In genomic region chr5:95786821-95787408, GRCh38 we compare ENCODE assay signal across 34 cellular contexts. TPM values are rescaled to one million over a fixed set of nuclear protein-coding genes. Genes with fewer than 3 reads are reported as not detected.
DNase-seq lines count a peak whose midpoint lies in the region; ATAC-seq, FAIRE-seq and TF ChIP-seq lines count a peak whose summit lies in the region.
"Had no signal": no experiment of that assay in that cellular context is flagged by ENCODE, and none has a peak within 500 bp of the region (broad histone marks: within the 10 kb centered on the region; RNA-seq: fewer than 3 reads in every experiment).

No MANE protein-coding gene starts in this region.

- H3K27ac ChIP-seq in left ventricle myocardium inferior (replicated peaks): peak overlapping the region; percentile 21
- H3K27ac ChIP-seq in astrocyte (ENCODE audit: low read depth, low read length): no peak overlapping the region
- no peak overlapping the region for H3K27ac ChIP-seq in upper lobe of right lung
- H3K27ac ChIP-seq: coronary artery, Peyer's patch, stomach, tibial nerve had no signal

- no peak overlapping the region for H3K4me3 Mint-ChIP-seq in astrocyte (ENCODE audit: unreplicated experiment)
- H3K4me3 Mint-ChIP-seq: activated CD4-positive, alpha-beta memory T cell treated with anti-CD3 and anti-CD28 coated beads for 36 hours; activated naive CD4-positive, alpha-beta T cell treated with anti-CD3 and anti-CD28 coated beads for 36 hours; activated T-helper 1 cell treated with anti-CD3 and anti-CD28 coated beads, Interleukin-12 subunit alpha, Interleukin-12 subunit beta, Interleukin-2, Interleukin-4 antibody, amounts not matched to agents 30 ng/mL and 10 ng/mL and 1 ng/mL, durations not matched to agents 14 hours and 24 hours and 36 hours; effector memory CD8-positive, alpha-beta T cell; IgD-negative memory B cell; natural killer cell treated with Interleukin-12 subunit alpha and Interleukin-12 subunit beta and Interleukin-15 and Interleukin-18, amount 100 ng/mL, for 72 hours; T-cell had no signal

- no peaks in the 10 kb centered on the region for H4K20me1 ChIP-seq in astrocyte (ENCODE audit: insufficient read depth, low read length)

- TF ChIP-seq CTCF in left ventricle myocardium inferior (IDR thresholded peaks at IDR 0.05; ENCODE audit: borderline replicate concordance) (no peak), astrocyte (IDR thresholded peaks at IDR 0.05; ENCODE audit: insufficient read depth, low read depth, low read length) (no peak), fibroblast of villous mesenchyme (IDR thresholded peaks at IDR 0.05; ENCODE audit: insufficient read depth, low read depth, low read length) (no peak), upper lobe of right lung (IDR thresholded peaks at IDR 0.05) (no peak)

- H3K4me3 ChIP-seq in left ventricle myocardium inferior: no peak overlapping the region
- H3K4me3 ChIP-seq in astrocyte (ENCODE audit: insufficient read depth, low read depth, low read length): no peak overlapping the region
- no peak overlapping the region for H3K4me3 ChIP-seq in fibroblast of villous mesenchyme (ENCODE audit: low read depth, low read length)
- H3K4me3 ChIP-seq in upper lobe of right lung: no peak overlapping the region
- H3K4me3 ChIP-seq: coronary artery, Peyer's patch, stomach, tibial nerve had no signal

- H3K4me1 ChIP-seq in left ventricle myocardium inferior: peaks cover 40% of the 10 kb centered on the region
- H3K4me1 ChIP-seq in astrocyte (ENCODE audit: insufficient read depth, low read length): no peaks in the 10 kb centered on the region
- no peaks in the 10 kb centered on the region for H3K4me1 ChIP-seq in upper lobe of right lung
- H3K4me1 ChIP-seq: tibial nerve had no signal

- peaks cover 7% of the 10 kb centered on the region for H3K4me1 Mint-ChIP-seq in astrocyte (ENCODE audit: low read depth, unreplicated experiment)

- DNase-seq in left ventricle myocardium inferior: no peak
- no peak for DNase-seq in Right ventricle myocardium superior
- DNase-seq in astrocyte (ENCODE audit: low read depth): no peak
- peak; percentile 68 for DNase-seq in fibroblast of villous mesenchyme (ENCODE audit: low read depth)
- no peak for DNase-seq in upper lobe of right lung
- DNase-seq in superior temporal gyrus (ENCODE audit: extremely low spot score): no peak
- DNase-seq in pons (ENCODE audit: low spot score): no peak
- DNase-seq: activated CD4-positive, alpha-beta memory T cell treated with anti-CD3 and anti-CD28 coated beads for 36 hours; activated CD4-positive, CD25-positive, alpha-beta regulatory T cell treated with anti-CD3 and anti-CD28 coated beads, Interleukin-2, amount 50 U/mL, for 72 hours; activated CD8-positive, alpha-beta memory T cell treated with anti-CD3 and anti-CD28 coated beads, Interleukin-2, amount 50 U/mL, for 4 hours; activated naive CD4-positive, alpha-beta T cell treated with anti-CD3 and anti-CD28 coated beads for 36 hours; amygdala; effector memory CD8-positive, alpha-beta T cell; NCI-H1092 treated with DMSO at 0.1 percent for 48 hours; NCI-H1930; NCI-H526 treated with DMSO at 0.1 percent for 48 hours; Peyer's patch; retina; SIG-M5; small intestine; stimulated activated CD4-positive, alpha-beta T cell treated with anti-CD3 and anti-CD28 coated beads, Interleukin-1b, Interleukin-23, amount 100 ng/mL, for 48 hours; stimulated activated CD8-positive, alpha-beta memory T cell treated with anti-CD3 and anti-CD28 coated beads, Interleukin-4, amount 100 ng/mL, for 48 hours; stomach; T-cell had no signal

- peaks cover 25% of the 10 kb centered on the region for H3K36me3 Mint-ChIP-seq in astrocyte (ENCODE audit: low read depth, unreplicated experiment)
- H3K36me3 Mint-ChIP-seq: activated CD4-positive, alpha-beta memory T cell treated with anti-CD3 and anti-CD28 coated beads for 36 hours; IgD-negative memory B cell; natural killer cell treated with Interleukin-12 subunit alpha and Interleukin-12 subunit beta and Interleukin-15 and Interleukin-18, amount 100 ng/mL, for 72 hours; T-cell had no signal

- FAIRE-seq in astrocyte (lab: Jason Lieb, UNC): no peak
- FAIRE-seq: bronchial epithelial cell, GM18507, H1, keratinocyte, small intestine had no signal

- intact Hi-C loops in left ventricle myocardium inferior (cut with micrococcal nuclease): no loop called here
- intact Hi-C loops in Right ventricle myocardium superior (cut with DNase I): no loop called here
- intact Hi-C loops in upper lobe of right lung (cut with DNase I): no loop called here

- no peak overlapping the region for H2AFZ ChIP-seq in astrocyte (ENCODE audit: low read depth, low read length)

- H3K9me3 ChIP-seq in left ventricle myocardium inferior (replicated peaks) (no peaks in the 10 kb centered on the region), astrocyte (ENCODE audit: insufficient read depth, low read depth, low read length) (no peaks in the 10 kb centered on the region), upper lobe of right lung (no peaks in the 10 kb centered on the region)
- H3K9me3 ChIP-seq: Peyer's patch, stomach, tibial nerve had no signal

- no peaks in the 10 kb centered on the region for H3K79me2 ChIP-seq in astrocyte (ENCODE audit: insufficient read depth, low read length)

- H3K4me2 ChIP-seq in astrocyte (ENCODE audit: low read length): no peak overlapping the region

- H3K9ac ChIP-seq in astrocyte (ENCODE audit: low read length): no peak overlapping the region

- H3K9me3 Mint-ChIP-seq in astrocyte (ENCODE audit: unreplicated experiment): no peaks in the 10 kb centered on the region
- H3K9me3 Mint-ChIP-seq: activated CD4-positive, alpha-beta memory T cell treated with anti-CD3 and anti-CD28 coated beads for 36 hours; activated naive CD4-positive, alpha-beta T cell treated with anti-CD3 and anti-CD28 coated beads for 36 hours; activated T-helper 1 cell treated with anti-CD3 and anti-CD28 coated beads, Interleukin-12 subunit alpha, Interleukin-12 subunit beta, Interleukin-2, Interleukin-4 antibody, amounts not matched to agents 30 ng/mL and 10 ng/mL and 1 ng/mL, durations not matched to agents 14 hours and 24 hours and 36 hours; effector memory CD8-positive, alpha-beta T cell; IgD-negative memory B cell; natural killer cell treated with Interleukin-12 subunit alpha and Interleukin-12 subunit beta and Interleukin-15 and Interleukin-18, amount 100 ng/mL, for 72 hours; T-cell had no signal

- no peak for ATAC-seq in Right ventricle myocardium superior (ENCODE audit: poor library complexity)
- ATAC-seq in upper lobe of right lung: peak; percentile 41
- ATAC-seq in GM19397 (IDR thresholded peaks at IDR 0.05; ENCODE audit: unreplicated experiment): no peak
- ATAC-seq: effector memory CD8-positive, alpha-beta T cell; natural killer cell treated with Interleukin-12 subunit alpha and Interleukin-12 subunit beta and Interleukin-15 and Interleukin-18, amount 100 ng/mL, for 72 hours; T-cell had no signal

- peak overlapping the region; percentile 26 for H3K27ac Mint-ChIP-seq in astrocyte (ENCODE audit: unreplicated experiment)
- H3K27ac Mint-ChIP-seq: activated CD4-positive, alpha-beta memory T cell treated with anti-CD3 and anti-CD28 coated beads for 36 hours; activated naive CD4-positive, alpha-beta T cell treated with anti-CD3 and anti-CD28 coated beads for 36 hours; activated T-helper 1 cell treated with anti-CD3 and anti-CD28 coated beads, Interleukin-12 subunit alpha, Interleukin-12 subunit beta, Interleukin-2, Interleukin-4 antibody, amounts not matched to agents 30 ng/mL and 10 ng/mL and 1 ng/mL, durations not matched to agents 14 hours and 24 hours and 36 hours; effector memory CD8-positive, alpha-beta T cell; IgD-negative memory B cell; T-cell had no signal

- H3K27me3 Mint-ChIP-seq in astrocyte (ENCODE audit: low read depth, unreplicated experiment): no peaks in the 10 kb centered on the region
- H3K27me3 Mint-ChIP-seq: activated CD4-positive, alpha-beta memory T cell treated with anti-CD3 and anti-CD28 coated beads for 36 hours; effector memory CD8-positive, alpha-beta T cell; IgD-negative memory B cell; natural killer cell treated with Interleukin-12 subunit alpha and Interleukin-12 subunit beta and Interleukin-15 and Interleukin-18, amount 100 ng/mL, for 72 hours; T-cell had no signal

- H3K27me3 ChIP-seq in left ventricle myocardium inferior (ENCODE audit: low read depth): no peaks in the 10 kb centered on the region
- H3K27me3 ChIP-seq in astrocyte (ENCODE audit: insufficient read depth, low read length): no peaks in the 10 kb centered on the region
- H3K27me3 ChIP-seq in upper lobe of right lung: no peaks in the 10 kb centered on the region
- H3K27me3 ChIP-seq: Peyer's patch, stomach, tibial nerve had no signal

- H3K36me3 ChIP-seq in left ventricle myocardium inferior: peaks cover 38% of the 10 kb centered on the region
- H3K36me3 ChIP-seq in astrocyte (ENCODE audit: insufficient read depth, low read length): peaks cover 40% of the 10 kb centered on the region
- peaks cover 9% of the 10 kb centered on the region for H3K36me3 ChIP-seq in upper lobe of right lung

RNA-seq across cellular contexts. Expression of gene GLRX, which starts 35.6 kb away (rescaled TPM):
- 139 TPM for total RNA-seq in left ventricle myocardium inferior
- 104 TPM for total RNA-seq in Right ventricle myocardium superior
- total RNA-seq in astrocyte: 38.4 and 40.5 TPM in 2 replicates
- total RNA-seq in fibroblast of villous mesenchyme: 152 and 437 TPM in 2 replicates
- total RNA-seq in upper lobe of right lung: 88.4 TPM

RNA-seq across cellular contexts. Expression of gene RHOBTB3, which starts 55.8 kb away (rescaled TPM):
- 79.7 TPM for total RNA-seq in left ventricle myocardium inferior
- 81.1 TPM for total RNA-seq in Right ventricle myocardium superior
- total RNA-seq in astrocyte: 65.7 and 73.8 TPM in 2 replicates
- total RNA-seq in fibroblast of villous mesenchyme: 370 and 720 TPM in 2 replicates
- 54.2 TPM for total RNA-seq in upper lobe of right lung
